Comparison of ENCODE assay signal across 10 cellular contexts in the genomic region with DNA sequence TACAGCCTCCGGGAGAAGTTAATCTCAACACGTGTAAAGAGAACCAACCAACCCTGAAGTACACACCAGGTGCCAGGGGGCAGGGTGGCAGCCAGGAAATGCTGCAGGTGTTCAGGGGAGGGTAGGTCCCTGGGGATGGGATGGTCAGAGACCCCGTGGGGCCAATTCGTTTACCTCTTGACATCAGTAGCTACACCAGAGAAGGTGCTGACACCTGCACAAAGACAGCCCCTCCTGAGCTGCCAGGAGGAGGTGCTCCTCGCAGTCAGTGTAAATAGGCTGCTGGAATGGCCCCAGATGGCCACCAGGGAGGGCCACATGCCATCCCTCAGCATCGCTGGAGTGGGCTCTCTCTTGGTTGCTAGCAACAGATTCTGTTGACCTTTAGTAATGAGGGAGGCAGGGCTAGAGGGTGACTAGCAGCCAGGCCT. TPM values are rescaled to one million over a fixed set of nuclear protein-coding genes. Genes with fewer than 3 reads are reported as not detected.
DNase-seq lines count a peak whose midpoint lies in the region; ATAC-seq, FAIRE-seq and TF ChIP-seq lines count a peak whose summit lies in the region.
"Had no signal": no experiment of that assay in that cellular context is flagged by ENCODE, and none has a peak within 500 bp of the region (broad histone marks: within the 10 kb centered on the region; RNA-seq: fewer than 3 reads in every experiment).

No MANE protein-coding gene starts in this region.

- CTCF ChIA-PET in K562 (lab: Yijun Ruan, JAX; ENCODE audit: low intra/inter-chr PET ratio): no interaction called here

- H3K36me3 ChIP-seq in K562 (ENCODE audit: control insufficient read depth, insufficient read depth, low read length): no peaks in the 10 kb centered on the region
- H3K36me3 ChIP-seq: stomach had no signal

- BruUV-seq in K562 (replicated peaks; lab: Mats Ljungman, UMichigan): no TSS peak

- TF ChIP-seq CTCF in K562 (IDR thresholded peaks at IDR 0.05 in 2 of 3, conservative IDR thresholded peaks at IDR 0.05 in 1 of 3; ENCODE audit: insufficient read depth in 2 of 3, low read depth in 1 of 3, low read length in 3 of 3): peak in 2 of 3 experiments; percentile 11 to 71; a peak in 2 of 6 replicates

- H3K27me3 ChIP-seq in K562 (ENCODE audit: control insufficient read depth in 2 of 2, insufficient read depth in 2 of 2, low read length in 2 of 2): peaks cover 5 to 70% of the 10 kb centered on the region in 2 experiments

- 4% methylated on average over 5 of the region's 6 CpGs for WGBS in K562 (ENCODE audit: insufficient coverage, low coverage, missing lambda C conversion rate)

- peaks cover 0 to 4% of the 10 kb centered on the region in 2 donors for H3K36me3 Mint-ChIP-seq in naive B cell

- ATAC-seq in K562: no peak; the same call in 2 of the 3 replicates
- peak; percentile 86 for ATAC-seq in naive B cell (ENCODE audit: low read depth in 2 of 2)

- FAIRE-seq in K562 (lab: Jason Lieb, UNC): no peak

- H3K79me2 ChIP-seq in K562 (ENCODE audit: control insufficient read depth, insufficient read depth, low read length): no peaks in the 10 kb centered on the region

- TF ChIP-seq EP300 in K562 (IDR thresholded peaks at IDR 0.05; ENCODE audit: low read length): no peak

- H3K9me3 Mint-ChIP-seq in naive B cell: no peaks in the 10 kb centered on the region

- no peak overlapping the region for H3K9ac ChIP-seq in K562 (ENCODE audit: insufficient read depth in 1 of 2, low read depth in 2 of 2, low read length in 2 of 2)

- no peaks in the 10 kb centered on the region for H3K9me3 ChIP-seq in K562 (replicated peaks; ENCODE audit: control insufficient read depth, insufficient read depth, low read depth, low read length)
- H3K9me3 ChIP-seq: stomach had no signal

- H3K27ac Mint-ChIP-seq in naive B cell: peak overlapping the region; percentile 91 to 99 (median 98)

- POLR2A ChIA-PET in K562 (lab: Yijun Ruan, JAX): interaction anchor here (0.6 kb wide), 1 partner anchor 32 kb away, joined by 3 read pairs; no protein-coding TSS in a partner anchor

- in situ Hi-C loops in G401 (cut with HindIII; ENCODE audit: low sequenced_read_pairs) (no loop called here), K562 (cut with MboI) (no loop called here)

- H3K4me3 ChIP-seq in K562: no peak overlapping the region
- H3K4me3 ChIP-seq: stomach had no signal

- H2AFZ ChIP-seq in K562 (ENCODE audit: low read depth, low read length): no peak overlapping the region

- intact Hi-C loops in K562 (cut with micrococcal nuclease): no loop called here

- H3K27me3 Mint-ChIP-seq in naive B cell: no peaks in the 10 kb centered on the region

- H4K20me1 ChIP-seq in K562 (replicated peaks; ENCODE audit: control insufficient read depth, insufficient read depth, low read length): peaks cover 18% of the 10 kb centered on the region

- no peak overlapping the region for H3K27ac ChIP-seq in K562 (ENCODE audit: extremely low read depth, low read depth, low read length)
- H3K27ac ChIP-seq: stomach had no signal

- H3K4me1 Mint-ChIP-seq in naive B cell: peaks cover 84 to 97% (median 97%) of the 10 kb centered on the region in 3 donors

- no peak for TF ChIP-seq POLR2A in K562 (conservative IDR thresholded peaks at IDR 0.05)

- H3K4me2 ChIP-seq in K562 (ENCODE audit: insufficient read depth, low read length): no peak overlapping the region

- H3K9me1 ChIP-seq in K562 (ENCODE audit: control insufficient read depth, insufficient read depth, low read length): no peaks in the 10 kb centered on the region

- no peaks in the 10 kb centered on the region for H3K4me1 ChIP-seq in K562 (replicated peaks in 1 of 2; ENCODE audit: control insufficient read depth in 2 of 2, insufficient read depth in 2 of 2, low read length in 2 of 2)

- H3K4me3 Mint-ChIP-seq in naive B cell: peak overlapping the region; percentile 63 to 92 (median 82)

- DNase-seq in G401 (ENCODE audit: low spot score) (peak; percentile 77), NCI-H2029 (lab: John Stamatoyannopoulos, UW) (peak; percentile 68), K562 (ENCODE audit: extremely low read depth in 1 of 4, low spot score in 3 of 4) (no peak), naive B cell (peak; percentile 89), SW 1271 (lab: John Stamatoyannopoulos, UW) (no peak), NCI-H2081 treated with DMSO at 0.1 percent for 48 hours (lab: John Stamatoyannopoulos, UW) (no peak), NCI-H2171 treated with DMSO at 0.1 percent for 48 hours (lab: John Stamatoyannopoulos, UW) (no peak)
- DNase-seq: activated CD4-positive, alpha-beta T cell treated with anti-CD3 and anti-CD28 coated beads for 48 hours; activated effector memory CD4-positive, alpha-beta T cell treated with anti-CD3 and anti-CD28 coated beads, Interleukin-2, amount 50 U/mL, for 16 hours; stomach had no signal

- TF ChIP-seq RAD21 in K562 (CRISPR knock-in tag; conservative IDR thresholded peaks at IDR 0.05 in 1 of 2, IDR thresholded peaks at IDR 0.05 in 1 of 2): no peak

TF ChIP-seq in K562, 482 proteins besides CTCF, POLR2A, EP300 and RAD21:
- TF ChIP-seq JUNB (CRISPR knock-in tag; conservative IDR thresholded peaks at IDR 0.05): no peak
- no peak for TF ChIP-seq ZKSCAN1 (IDR thresholded peaks at IDR 0.05; ENCODE audit: low read depth, low read length)
- no peak for TF ChIP-seq RBM14 (IDR thresholded peaks at IDR 0.05; ENCODE audit: borderline replicate concordance, insufficient read depth, low read depth, low read length)
TF ChIP-seq in K562: peak in this region for 0.

RNA-seq across cellular contexts. Expression of a gene that starts 52.8 kb away (rescaled TPM):
- 1.0 TPM in 1 of 2 replicates, not detected in the other for total RNA-seq in G401 (2014; rRNA removed; shearing (Covaris generic))
- total RNA-seq in K562 (2011; cell fraction: chromatin; rRNA removed; ENCODE audit: low replicate concordance): not detected in 2 replicates
- not detected in 2 replicates for total RNA-seq in K562 (2011; cell fraction: nucleolus; rRNA removed)
- not detected in 2 replicates for total RNA-seq in K562 (2011; cell fraction: nucleoplasm; rRNA removed)
- total RNA-seq in K562 (2014; rRNA removed) (not detected in 2 replicates), K562 (2014; rRNA removed; fragmentation: Illumina TruSeq; extraction: Trizol) (not detected in 2 replicates), K562 (2015; rRNA removed; fragmentation: Illumina TruSeq; extraction: Trizol) (not detected in 2 replicates), K562 (2021) (not detected in 2 replicates)
- polyA plus RNA-seq in K562 (2011; rRNA removed) (not detected in 2 replicates), K562 (2014; fragmentation: Illumina TruSeq; extraction: Trizol) (not detected in 2 replicates), K562 (2014; fragmentation: Nextera tagmentation; extraction: Ambion mirVana) (not detected), K562 (2014; rRNA removed) (not detected in 2 replicates), naive B cell (ENCODE audit: low read depth in 6 of 6) (10 to 100 TPM in 1 of 6 donors, 1 to 10 TPM in 5; 3.4 to 11.3 (median 4.8) TPM)
- not detected in 2 replicates for polyA plus RNA-seq in K562 (2011; cell fraction: cytosol; rRNA removed)
- polyA plus RNA-seq in K562 (2011; cell fraction: nucleus; rRNA removed): not detected in 2 replicates
- not detected in 2 replicates for polyA plus RNA-seq in K562 (2012)
- not detected in 2 replicates for polyA minus RNA-seq in K562 (2011; rRNA and poly(A)+ RNA removed)
- polyA minus RNA-seq in K562 (2011; cell fraction: cytosol; rRNA and poly(A)+ RNA removed): not detected in 2 replicates
- polyA minus RNA-seq in K562 (2011; cell fraction: nucleus; rRNA and poly(A)+ RNA removed): not detected in 2 replicates

Comparison
In these comparisons a context has a peak if more than half of its experiments do, and no peak if none do; other contexts are left out.
1. DNase-seq: peak in G401 (single experiment), NCI-H2029 (single experiment) and naive B cell (single experiment); none in K562 (0 of 4), SW 1271 (0 of 2), NCI-H2081 treated with DMSO at 0.1 percent for 48 hours (single experiment) and NCI-H2171 treated with DMSO at 0.1 percent for 48 hours (single experiment).